ENCODE assay signal across 1 cellular context in genomic region chr2:58494059-58494458, GRCh38.
TF ChIP-seq lines count a peak whose summit lies in the region.

No MANE protein-coding gene starts in this region.

TF ChIP-seq in HepG2, 621 proteins besides CTCF, POLR2A, EP300 and RAD21 (continued from another document):
- TF ChIP-seq, protein P1, sequence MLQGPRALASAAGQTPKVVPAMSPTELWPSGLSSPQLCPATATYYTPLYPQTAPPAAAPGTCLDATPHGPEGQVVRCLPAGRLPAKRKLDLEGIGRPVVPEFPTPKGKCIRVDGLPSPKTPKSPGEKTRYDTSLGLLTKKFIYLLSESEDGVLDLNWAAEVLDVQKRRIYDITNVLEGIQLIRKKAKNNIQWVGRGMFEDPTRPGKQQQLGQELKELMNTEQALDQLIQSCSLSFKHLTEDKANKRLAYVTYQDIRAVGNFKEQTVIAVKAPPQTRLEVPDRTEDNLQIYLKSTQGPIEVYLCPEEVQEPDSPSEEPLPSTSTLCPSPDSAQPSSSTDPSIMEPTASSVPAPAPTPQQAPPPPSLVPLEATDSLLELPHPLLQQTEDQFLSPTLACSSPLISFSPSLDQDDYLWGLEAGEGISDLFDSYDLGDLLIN (CRISPR knock-in tag; IDR thresholded peaks at IDR 0.05; ENCODE audit: borderline replicate concordance): no peak
